Comparison of ENCODE assay signal across 8 cellular contexts in genomic region chr12:14961466-14962155, GRCh38. TPM values are rescaled to one million over a fixed set of nuclear protein-coding genes. Genes with fewer than 3 reads are reported as not detected.
DNase-seq lines count a peak whose midpoint lies in the region; ATAC-seq, FAIRE-seq and TF ChIP-seq lines count a peak whose summit lies in the region.

TSS of gene ARHGDIB (minus strand) at chr12:14961601. CDS start at chr12:14950712, 10,889 bp downstream.

- DNase-seq in OCI-LY7 (ENCODE audit: low spot score) (peak; percentile 94), left cardiac atrium (peak; percentile 47), RCC 7860 (ENCODE audit: low spot score) (no peak), kidney glomerular epithelial cell (lab: John Stamatoyannopoulos, UW) (no peak)
- peak; percentile 52 for DNase-seq in activated T-helper 9 cell treated with anti-CD3 and anti-CD28 coated beads, Interleukin-2, amount 50 U/mL, for 16 hours (ENCODE audit: low read depth)
- peak; percentile 41 to 81 for DNase-seq in stimulated activated CD4-positive, alpha-beta T cell treated with anti-CD3 and anti-CD28 coated beads, Interleukin-4, amount 100 ng/mL, for 4 hours

- CTCF ChIA-PET in OCI-LY7 (lab: Charles Lee; ENCODE audit: unreplicated experiment), result interaction anchor here (0.8 kb wide), 1 partner anchor 22 kb away, joined by 3 read pairs; no protein-coding TSS in a partner anchor

- no TSS peak for BruUV-seq in OCI-LY7 (replicated peaks; lab: Mats Ljungman, UMichigan)

- H3K79me2 ChIP-seq in OCI-LY7 (ENCODE audit: insufficient read depth, low read depth, low read length), result peaks cover 48% of the 10 kb centered on the region

- H3K36me3 ChIP-seq in OCI-LY7 (ENCODE audit: insufficient read depth, low read length), result peaks cover 37% of the 10 kb centered on the region

- FAIRE-seq in RCC 7860 (lab: Jason Lieb, UNC), result no peak

- no peaks in the 10 kb centered on the region for H3K9me3 ChIP-seq in OCI-LY7 (ENCODE audit: low read length)

- H4K20me1 ChIP-seq in OCI-LY7 (ENCODE audit: insufficient read depth, low read length), result peaks cover 30% of the 10 kb centered on the region

- peak within 1 kb of the TSS; percentile 94 for H3K4me2 ChIP-seq in OCI-LY7 (ENCODE audit: low read length)

- intact Hi-C loops in OCI-LY7 (cut with micrococcal nuclease; ENCODE audit: unreplicated experiment), result loop anchor here (2.0 to 10.0 kb wide), 4 partner anchors 33 to 804 kb away; a partner anchor contains a TSS
- intact Hi-C loops in left cardiac atrium (cut with DNase I), result no loop called here

- peak within 1 kb of the TSS; percentile 87 for H2AFZ ChIP-seq in OCI-LY7 (ENCODE audit: low read length)

- TF ChIP-seq CTCF in OCI-LY7 (conservative IDR thresholded peaks at IDR 0.05; ENCODE audit: low read length), result no peak

- ATAC-seq in GM18499 (IDR thresholded peaks at IDR 0.05; ENCODE audit: insufficient read depth, unreplicated experiment) (peak; percentile 52), HG02798 (IDR thresholded peaks at IDR 0.05; ENCODE audit: poor library complexity, unreplicated experiment) (peak; percentile 64), left cardiac atrium (peak; percentile 78 to 79)

- peaks cover 45% of the 10 kb centered on the region for H3K4me1 ChIP-seq in OCI-LY7 (ENCODE audit: insufficient read depth, low read length, poor library complexity, severe bottlenecking)

- POLR2A ChIA-PET in OCI-LY7 (lab: Charles Lee), result interaction anchor here (0.6 to 5.0 kb wide), 18 partner anchors 9 to 296 kb away, joined by 3 to 36 read pairs (median 3); partner anchors contain the start of genes C12orf60 and PDE6H

- peak within 1 kb of the TSS; percentile 72 for H3K4me3 ChIP-seq in OCI-LY7 (ENCODE audit: low read depth, low read length, poor library complexity, severe bottlenecking)

- H3K9me2 ChIP-seq in OCI-LY7 (ENCODE audit: insufficient read depth, low read length), result no peaks in the 10 kb centered on the region

- peak within 1 kb of the TSS; percentile 97 for H3K27ac ChIP-seq in OCI-LY7 (ENCODE audit: low read depth, low read length, poor library complexity, severe bottlenecking)

RNA-seq across cellular contexts. Expression of gene ARHGDIB, which starts in this region (rescaled TPM):
- total RNA-seq in OCI-LY7 (2014; rRNA removed; shearing (Covaris generic)), result 569 and 729 TPM in 2 replicates
- total RNA-seq in OCI-LY7 (2022), result 737 and 762 TPM in 2 replicates
- 100 to 1,000 TPM in 1 of 2 donors, 10 to 100 TPM in 1; 80.0 to 118 TPM for total RNA-seq in left cardiac atrium

Comparison
In these comparisons a context has a peak if more than half of its experiments do, and no peak if none do; other contexts are left out.
1. RNA of gene ARHGDIB (total RNA-seq): 569 to 762 TPM in OCI-LY7; 80.0 to 118 TPM in left cardiac atrium; every median in the first group is over 4 times any median in the second.
2. DNase-seq: peak in OCI-LY7 (single experiment), activated T-helper 9 cell treated with anti-CD3 and anti-CD28 coated beads, Interleukin-2, amount 50 U/mL, for 16 hours (single experiment), left cardiac atrium (single experiment) and stimulated activated CD4-positive, alpha-beta T cell treated with anti-CD3 and anti-CD28 coated beads, Interleukin-4, amount 100 ng/mL, for 4 hours (2 of 2); none in RCC 7860 (single experiment) and kidney glomerular epithelial cell (single experiment).
3. Peak in every context shown above with its lines, with median percentiles within 50 percentile points of each other: ATAC-seq.